ENCODE assay signal across 12 cellular contexts in the genomic region with DNA sequence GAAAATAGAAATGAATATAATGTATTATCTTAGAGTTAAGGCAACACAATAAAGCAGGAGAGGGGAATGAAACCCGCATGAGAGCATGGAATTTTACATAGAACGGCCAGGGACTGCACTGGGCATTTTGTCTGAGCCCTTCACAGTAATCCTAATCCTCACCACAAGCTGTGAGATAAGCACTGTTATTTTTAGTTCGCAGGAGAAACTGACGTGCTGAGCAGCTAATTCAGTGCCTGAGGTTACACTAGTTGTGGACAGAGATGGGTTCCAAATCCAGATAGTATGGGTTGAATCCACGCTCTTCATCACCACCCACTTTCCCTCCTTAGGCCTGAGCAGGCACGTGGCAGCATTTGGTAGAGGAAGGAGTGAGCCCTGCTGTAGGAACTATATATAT.
"Had no signal": no experiment of that assay in that cellular context is flagged by ENCODE, and none has a peak within 500 bp of the region (broad histone marks: within the 10 kb centered on the region; RNA-seq: fewer than 3 reads in every experiment).

No MANE protein-coding gene starts in this region.

- DNase-seq: activated B cell treated with CpG ODN at 0.5 μM for 24 hours; activated CD4-positive, alpha-beta T cell treated with anti-CD3 and anti-CD28 coated beads, Interleukin-2, amount 10 ng/mL, durations not matched to agents 24 days and 14 days; activated naive CD8-positive, alpha-beta T cell treated with anti-CD3 and anti-CD28 coated beads for 36 hours; hippocampal formation; mesendoderm; nephron progenitor cell; SIG-M5; stimulated activated CD4-positive, alpha-beta T cell treated with anti-CD3 and anti-CD28 coated beads, Interleukin-2, amount 100 ng/mL, for 48 hours; stimulated activated naive B cell treated with anti-CD40 and anti-IgM and Interleukin-4, amounts not matched to agents 10 μg/mL and 1 μg/mL and 100 μg/mL, for 72 hours; substantia nigra; transverse colon had no signal

- H3K4me1 ChIP-seq: transverse colon had no signal

- H3K4me3 ChIP-seq: dorsolateral prefrontal cortex, transverse colon had no signal

- H3K27ac ChIP-seq: transverse colon had no signal

- H3K27me3 ChIP-seq: dorsolateral prefrontal cortex, transverse colon had no signal

- ATAC-seq: stimulated activated naive B cell treated with anti-CD40 and anti-IgM and Interleukin-4, amounts not matched to agents 10 μg/mL and 1 μg/mL and 100 μg/mL, for 72 hours had no signal
